In genomic region chr3:63968612-63969350, GRCh38 we compare ENCODE assay signal across 9 cellular contexts. TPM values are rescaled to one million over a fixed set of nuclear protein-coding genes. Genes with fewer than 3 reads are reported as not detected.
DNase-seq lines count a peak whose midpoint lies in the region; ATAC-seq, FAIRE-seq and TF ChIP-seq lines count a peak whose summit lies in the region.
"Had no signal": no experiment of that assay in that cellular context is flagged by ENCODE, and none has a peak within 500 bp of the region (broad histone marks: within the 10 kb centered on the region; RNA-seq: fewer than 3 reads in every experiment).

No MANE protein-coding gene starts in this region.

- no peak overlapping the region for H3K23ac ChIP-seq in H9 (ENCODE audit: insufficient read length, low read depth, low read length)

- no peak overlapping the region for H3K56ac ChIP-seq in H9 (ENCODE audit: insufficient read length, low read depth, low read length)

- no peak for DNase-seq in H9
- peak in 8 of 34 experiments; percentile 8 to 40 (median 24) for DNase-seq in T-cell
- DNase-seq in kidney tubule cell (ENCODE audit: low spot score) = peak; percentile 44
- DNase-seq in vagina (ENCODE audit: extremely low spot score in 2 of 2) = no peak
- DNase-seq in frontal cortex (ENCODE audit: low spot score in 2 of 2) = no peak
- DNase-seq in NCI-H146 treated with DMSO at 0.1 percent for 48 hours (lab: John Stamatoyannopoulos, UW; ENCODE audit: unreplicated experiment) = no peak
- DNase-seq in cardiac septum (ENCODE audit: low spot score) = no peak

- no peaks in the 10 kb centered on the region for H3K79me2 ChIP-seq in H9 (ENCODE audit: insufficient read depth, low read length)

- H3K9ac ChIP-seq in H9 (ENCODE audit: extremely low read depth, insufficient read length, low read length) = no peak overlapping the region

- no peak overlapping the region for H3K18ac ChIP-seq in H9 (ENCODE audit: insufficient read length, low read depth, low read length)

- no peaks in the 10 kb centered on the region for H3K23me2 ChIP-seq in H9 (ENCODE audit: insufficient read length, low read depth, low read length, poor library complexity, severe bottlenecking)

- H3K9me3 Mint-ChIP-seq in H9 (no peaks in the 10 kb centered on the region), T-cell (no peaks in the 10 kb centered on the region)

- H3K27me3 Mint-ChIP-seq in H9 (ENCODE audit: low read depth) (no peaks in the 10 kb centered on the region), T-cell (no peaks in the 10 kb centered on the region)

- peaks cover 0 to 2% (median 0%) of the 10 kb centered on the region in 3 experiments; a peak in 1 of 7 replicates for H3K36me3 Mint-ChIP-seq in H9 (ENCODE audit: insufficient read depth in 1 of 3, low read depth in 3 of 3)
- peaks cover 6% of the 10 kb centered on the region for H3K36me3 Mint-ChIP-seq in T-cell

- H2BK120ac ChIP-seq in H9 (ENCODE audit: low read depth, low read length, poor library complexity, severe bottlenecking) = no peak overlapping the region

- peaks cover 80 to 88% of the 10 kb centered on the region in 2 experiments for H3K4me1 Mint-ChIP-seq in H9
- H3K4me1 Mint-ChIP-seq in T-cell = peaks cover 74 to 86% (median 80%) of the 10 kb centered on the region in 3 donors

- H3K27ac ChIP-seq in H9 (ENCODE audit: insufficient read length, low read depth, low read length) (no peak overlapping the region), vagina (peak overlapping the region; percentile 17)

- H2AK5ac ChIP-seq in H9 (ENCODE audit: insufficient read length, low read length) = no peak overlapping the region

- H2BK5ac ChIP-seq in H9 (ENCODE audit: insufficient read length, low read length) = no peak overlapping the region

- no peak overlapping the region for H3K4ac ChIP-seq in H9 (ENCODE audit: low read depth, low read length)

- no peak overlapping the region for H3K4me2 ChIP-seq in H9 (ENCODE audit: insufficient read depth, insufficient read length, low read length)

- peak; percentile 38 for ATAC-seq in GM18502 (IDR thresholded peaks at IDR 0.05; ENCODE audit: poor library complexity, unreplicated experiment)
- ATAC-seq in T-cell (replicated peaks in 1 of 4) = peak; percentile 31 to 56 (median 39)

- H3K27ac Mint-ChIP-seq in H9 (peak overlapping the region in 2 of 3 experiments; percentile 10 to 73; a peak in 4 of 7 replicates), T-cell (peak overlapping the region; percentile 95 to 98)

- H3T11ph ChIP-seq in H9 (ENCODE audit: low read length) = no peak overlapping the region

- H3K4me1 ChIP-seq in H9 (ENCODE audit: insufficient read depth, low read length) (peaks cover 17% of the 10 kb centered on the region), vagina (peaks cover 82% of the 10 kb centered on the region)

- POLR2A ChIA-PET in T-cell (lab: Charles Lee) = interaction anchor here (0.8 to 4.4 kb wide), 7 partner anchors 9 to 59 kb away, joined by 3 to 119 read pairs (median 4); partner anchors contain the start of gene PSMD6 (in 1 of the 2)

- no peaks in the 10 kb centered on the region for H4K20me1 ChIP-seq in H9 (ENCODE audit: control insufficient read depth, insufficient read depth, insufficient read length)

- no peaks in the 10 kb centered on the region for H3K27me3 ChIP-seq in H9 (ENCODE audit: insufficient read depth, low read length)
- no peaks in the 10 kb centered on the region for H3K27me3 ChIP-seq in vagina

- FAIRE-seq in frontal cortex (lab: Jason Lieb, UNC) = no peak

- CTCF ChIA-PET in T-cell (lab: Charles Lee) = interaction anchor here (0.8 to 9.5 kb wide), 12 partner anchors 8 to 57 kb away, joined by 3 to 220 read pairs (median 6); partner anchors contain the start of genes PSMD6 (in 1 of the 2) and SCAANT1 (in 1 of the 2)

- WGBS in H9 (ENCODE audit: extremely low coverage, insufficient read length, low lambda C conversion rate) = no CpG with 5 or more reads among the region's 3 CpGs

- H4K91ac ChIP-seq in H9 (ENCODE audit: insufficient read length, low read depth, low read length) = no peak overlapping the region

- TF ChIP-seq POLR2A in vagina (IDR thresholded peaks at IDR 0.05) = no peak

- H4K5ac ChIP-seq in H9 (ENCODE audit: insufficient read length, low read depth, low read length) = no peak overlapping the region

- no peak overlapping the region for H2AFZ ChIP-seq in H9 (ENCODE audit: low read length)

- no peak overlapping the region for H2BK15ac ChIP-seq in H9 (ENCODE audit: low read depth, low read length)

- H3K14ac ChIP-seq in H9 (ENCODE audit: insufficient read depth, low read length) = no peak overlapping the region

- H3K36me3 ChIP-seq in vagina = no peaks in the 10 kb centered on the region

- H2BK12ac ChIP-seq in H9 (ENCODE audit: insufficient read length, low read depth, low read length) = no peak overlapping the region

- H2BK20ac ChIP-seq in H9 (ENCODE audit: low read depth, low read length, poor library complexity, severe bottlenecking) = no peak overlapping the region

- no peaks in the 10 kb centered on the region for H3K9me3 ChIP-seq in H9 (ENCODE audit: control insufficient read depth, low read depth, low read length)
- H3K9me3 ChIP-seq in vagina = no peaks in the 10 kb centered on the region

- no peaks in the 10 kb centered on the region for H3K79me1 ChIP-seq in H9 (ENCODE audit: insufficient read depth, low read depth, low read length, poor library complexity, severe bottlenecking)

- no peak for TF ChIP-seq CTCF in H9 (conservative IDR thresholded peaks at IDR 0.05)
- TF ChIP-seq CTCF in vagina (IDR thresholded peaks at IDR 0.05) = no peak

- intact Hi-C loops in vagina (cut with DNase I) (no loop called here), cardiac septum (cut with DNase I) (no loop called here)

- H3K4me3 ChIP-seq in vagina = peak overlapping the region; percentile 12 to 39

- no peak overlapping the region for H3K4me3 Mint-ChIP-seq in H9
- H3K4me3 Mint-ChIP-seq in T-cell = peak overlapping the region; percentile 91 to 97 (median 95)

- H4K8ac ChIP-seq in H9 (replicated peaks; ENCODE audit: insufficient read length, low read depth, low read length) = no peak overlapping the region

RNA-seq across cellular contexts. Expression of gene PSMD6, which starts 54.5 kb away (rescaled TPM):
- total RNA-seq in H9 (2021) (112 and 113 TPM in 2 replicates), T-cell (10 to 100 TPM; 60.2 to 95.4 (median 73.2) TPM), vagina (50.3 TPM), frontal cortex (63.2 TPM), cardiac septum (85.7 TPM)

RNA-seq across cellular contexts. Expression of gene SCAANT1, which starts 56.6 kb away (rescaled TPM):
- total RNA-seq in H9 (2021) = not detected in 2 replicates
- 1 to 10 TPM in 1 of 5 donors, not detected in 4; 5.7 TPM for total RNA-seq in T-cell
- total RNA-seq in vagina = not detected
- not detected for total RNA-seq in frontal cortex
- not detected for total RNA-seq in cardiac septum
- total RNA-seq: RPMI7951 had no signal

Comparison
In these comparisons a context has a peak if more than half of its experiments do, and no peak if none do; other contexts are left out.
1. H3K4me3 Mint-ChIP-seq: peak in T-cell (3 of 3); none in H9 (0 of 2).